ENCODE assay signal across 8 cellular contexts in genomic region chr7:2821161-2821841, GRCh38. TPM values are rescaled to one million over a fixed set of nuclear protein-coding genes. Genes with fewer than 3 reads are reported as not detected.
DNase-seq lines count a peak whose midpoint lies in the region; ATAC-seq and TF ChIP-seq lines count a peak whose summit lies in the region.

No MANE protein-coding gene starts in this region.

- no peaks in the 10 kb centered on the region for H3K27me3 Mint-ChIP-seq in activated naive CD8-positive, alpha-beta T cell treated with anti-CD3 and anti-CD28 coated beads, Interleukin-2, amount 50 U/mL, for 24 hours
- no peaks in the 10 kb centered on the region for H3K27me3 Mint-ChIP-seq in activated naive CD8-positive, alpha-beta T cell treated with anti-CD3 and anti-CD28 coated beads for 36 hours
- no peaks in the 10 kb centered on the region for H3K27me3 Mint-ChIP-seq in type B pancreatic cell

- H3K36me3 Mint-ChIP-seq in activated naive CD8-positive, alpha-beta T cell treated with anti-CD3 and anti-CD28 coated beads, Interleukin-2, amount 50 U/mL, for 24 hours (ENCODE audit: low read depth): no peaks in the 10 kb centered on the region
- H3K36me3 Mint-ChIP-seq in activated naive CD8-positive, alpha-beta T cell treated with anti-CD3 and anti-CD28 coated beads for 36 hours: no peaks in the 10 kb centered on the region
- peaks cover 19% of the 10 kb centered on the region for H3K36me3 Mint-ChIP-seq in type B pancreatic cell

- no peak overlapping the region for H3K27ac Mint-ChIP-seq in activated naive CD8-positive, alpha-beta T cell treated with anti-CD3 and anti-CD28 coated beads, Interleukin-2, amount 50 U/mL, for 24 hours
- H3K27ac Mint-ChIP-seq in activated naive CD8-positive, alpha-beta T cell treated with anti-CD3 and anti-CD28 coated beads for 36 hours: no peak overlapping the region
- peak overlapping the region; percentile 80 for H3K27ac Mint-ChIP-seq in type B pancreatic cell

- CTCF ChIA-PET in RWPE1 (lab: Yijun Ruan, JAX): interaction anchor here (0.7 to 1.2 kb wide), 2 partner anchors 13 to 24 kb away, joined by 3 read pairs; no protein-coding TSS in a partner anchor

- no peaks in the 10 kb centered on the region for H3K36me3 ChIP-seq in iPS-15b (ENCODE audit: control insufficient read depth, insufficient read depth, low read length)

- peak overlapping the region; percentile 77 for H3K9ac ChIP-seq in iPS-15b (ENCODE audit: low read depth, low read length)

- POLR2A ChIA-PET in RWPE1 (lab: Yijun Ruan, JAX; ENCODE audit: low non-redundant PET): interaction anchor here (0.7 kb wide), 1 partner anchor 44 kb away, joined by 3 read pairs; no protein-coding TSS in a partner anchor

- no peaks in the 10 kb centered on the region for H3K27me3 ChIP-seq in iPS-15b (ENCODE audit: control insufficient read depth, insufficient read depth, low read length)

- ATAC-seq in activated naive CD8-positive, alpha-beta T cell treated with anti-CD3 and anti-CD28 coated beads, Interleukin-2, amount 50 U/mL, for 24 hours: peak; percentile 40
- ATAC-seq in HG03432 (IDR thresholded peaks at IDR 0.05; ENCODE audit: unreplicated experiment): peak; percentile 60

- peaks cover 60% of the 10 kb centered on the region for H3K4me1 ChIP-seq in iPS-15b (ENCODE audit: control insufficient read depth, insufficient read depth, low read length)

- peak overlapping the region; percentile 94 for H3K27ac ChIP-seq in RWPE1

- H3K9me3 Mint-ChIP-seq in activated naive CD8-positive, alpha-beta T cell treated with anti-CD3 and anti-CD28 coated beads, Interleukin-2, amount 50 U/mL, for 24 hours: no peaks in the 10 kb centered on the region
- H3K9me3 Mint-ChIP-seq in activated naive CD8-positive, alpha-beta T cell treated with anti-CD3 and anti-CD28 coated beads for 36 hours: no peaks in the 10 kb centered on the region
- no peaks in the 10 kb centered on the region for H3K9me3 Mint-ChIP-seq in type B pancreatic cell

- H3K9me3 ChIP-seq in iPS-15b (ENCODE audit: control insufficient read depth, insufficient read depth, low read length): no peaks in the 10 kb centered on the region

- H3K4me3 Mint-ChIP-seq in activated naive CD8-positive, alpha-beta T cell treated with anti-CD3 and anti-CD28 coated beads, Interleukin-2, amount 50 U/mL, for 24 hours: no peak overlapping the region
- H3K4me3 Mint-ChIP-seq in activated naive CD8-positive, alpha-beta T cell treated with anti-CD3 and anti-CD28 coated beads for 36 hours: no peak overlapping the region
- peak overlapping the region; percentile 51 for H3K4me3 Mint-ChIP-seq in type B pancreatic cell

- DNase-seq in activated naive CD8-positive, alpha-beta T cell treated with anti-CD3 and anti-CD28 coated beads, Interleukin-2, amount 50 U/mL, for 24 hours: no peak
- DNase-seq in activated naive CD8-positive, alpha-beta T cell treated with anti-CD3 and anti-CD28 coated beads for 36 hours: no peak
- DNase-seq in RWPE1 (ENCODE audit: low spot score): peak; percentile 77
- no peak for DNase-seq in type B pancreatic cell (ENCODE audit: extremely low spot score, unreplicated experiment)
- no peak for DNase-seq in activated CD8-positive, alpha-beta memory T cell treated with anti-CD3 and anti-CD28 coated beads, Interleukin-2, amount 50 U/mL, for 4 hours
- no peak for DNase-seq in NK-92 treated with Interleukin-12 subunit alpha and Interleukin-12 subunit beta, amount 100 ng/mL, for 24 hours (lab: John Stamatoyannopoulos, UW)

- peaks cover 45% of the 10 kb centered on the region for H3K4me1 Mint-ChIP-seq in activated naive CD8-positive, alpha-beta T cell treated with anti-CD3 and anti-CD28 coated beads, Interleukin-2, amount 50 U/mL, for 24 hours
- peaks cover 40% of the 10 kb centered on the region for H3K4me1 Mint-ChIP-seq in activated naive CD8-positive, alpha-beta T cell treated with anti-CD3 and anti-CD28 coated beads for 36 hours
- peaks cover 61% of the 10 kb centered on the region for H3K4me1 Mint-ChIP-seq in type B pancreatic cell (ENCODE audit: unreplicated experiment)

- TF ChIP-seq CTCF in RWPE1 (conservative IDR thresholded peaks at IDR 0.05; ENCODE audit: low read depth): no peak
- TF ChIP-seq CTCF in type B pancreatic cell (conservative IDR thresholded peaks at IDR 0.05): no peak

- H3K4me3 ChIP-seq in iPS-15b (ENCODE audit: low read depth, low read length): peak overlapping the region; percentile 8

RNA-seq across cellular contexts. Expression of gene GNA12, which starts 22.8 kb away (rescaled TPM):
- 10 to 100 TPM; 15.1 to 17.9 TPM for total RNA-seq in activated naive CD8-positive, alpha-beta T cell treated with anti-CD3 and anti-CD28 coated beads for 36 hours
- 37.9 and 46.2 TPM in 2 replicates for total RNA-seq in type B pancreatic cell (ENCODE audit: low replicate concordance)
